ENCODE assay signal across 13 cellular contexts in the genomic region with DNA sequence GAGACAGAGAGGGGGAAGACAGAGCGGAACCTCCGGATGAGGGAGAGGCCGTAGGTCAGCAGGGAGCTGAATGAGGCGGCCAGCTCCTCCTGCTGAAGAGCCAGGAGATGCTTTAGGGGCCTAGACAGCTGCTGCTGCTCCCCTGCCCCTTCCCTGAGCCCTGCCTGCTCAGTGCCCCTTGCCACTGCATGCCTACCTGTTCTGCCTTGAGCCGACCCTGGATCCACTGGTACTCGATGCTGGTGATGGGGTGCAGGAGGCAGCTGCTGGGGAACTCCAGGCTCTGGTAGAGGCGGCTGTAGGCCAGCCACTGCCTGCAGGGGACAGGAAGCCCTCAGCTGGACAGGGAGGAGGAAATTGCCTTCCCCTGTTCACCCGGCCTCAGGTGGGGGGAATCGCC. TPM values are rescaled to one million over a fixed set of nuclear protein-coding genes. Genes with fewer than 3 reads are reported as not detected.
DNase-seq lines count a peak whose midpoint lies in the region; ATAC-seq and TF ChIP-seq lines count a peak whose summit lies in the region.
"Had no signal": no experiment of that assay in that cellular context is flagged by ENCODE, and none has a peak within 500 bp of the region (broad histone marks: within the 10 kb centered on the region; RNA-seq: fewer than 3 reads in every experiment).

No MANE protein-coding gene starts in this region.

- TF ChIP-seq CTCF in RWPE1 (conservative IDR thresholded peaks at IDR 0.05; ENCODE audit: low read depth) = no peak

- no peak for ATAC-seq in stimulated activated naive CD8-positive, alpha-beta T cell treated with anti-CD3 and anti-CD28 coated beads, Interleukin-15, amount 100 ng/mL, for 72 hours

- H3K9ac ChIP-seq in BLaER1 = peak overlapping the region; percentile 57; the same call in 1 of the 2 replicates
- H3K9ac ChIP-seq: GM23248 had no signal

- H3K4me3 ChIP-seq in BLaER1 = no peak overlapping the region
- H3K4me3 ChIP-seq in CD4-positive, alpha-beta memory T cell (ENCODE audit: low read length in 2 of 2) = no peak overlapping the region
- H3K4me3 ChIP-seq: GM23248, HAP-1 had no signal

- no peaks in the 10 kb centered on the region for H3K9me3 Mint-ChIP-seq in CD4-positive, alpha-beta memory T cell
- H3K9me3 Mint-ChIP-seq in immature natural killer cell = no peaks in the 10 kb centered on the region
- no peaks in the 10 kb centered on the region for H3K9me3 Mint-ChIP-seq in activated CD4-positive, alpha-beta T cell treated with anti-CD3 and anti-CD28 coated beads, Interleukin-2, amount 10 ng/mL, durations not matched to agents 24 days and 14 days
- no peaks in the 10 kb centered on the region for H3K9me3 Mint-ChIP-seq in stimulated activated naive CD8-positive, alpha-beta T cell treated with anti-CD3 and anti-CD28 coated beads, Interleukin-15, amount 100 ng/mL, for 72 hours

- H3K27me3 Mint-ChIP-seq in CD4-positive, alpha-beta memory T cell = no peaks in the 10 kb centered on the region
- peaks cover 3 to 12% (median 7%) of the 10 kb centered on the region in 3 donors for H3K27me3 Mint-ChIP-seq in immature natural killer cell (ENCODE audit: low read depth in 3 of 3)
- H3K27me3 Mint-ChIP-seq in activated CD4-positive, alpha-beta T cell treated with anti-CD3 and anti-CD28 coated beads, Interleukin-2, amount 10 ng/mL, durations not matched to agents 24 days and 14 days = no peaks in the 10 kb centered on the region
- no peaks in the 10 kb centered on the region for H3K27me3 Mint-ChIP-seq in stimulated activated naive CD8-positive, alpha-beta T cell treated with anti-CD3 and anti-CD28 coated beads, Interleukin-15, amount 100 ng/mL, for 72 hours

- DNase-seq in CD4-positive, alpha-beta memory T cell = no peak
- DNase-seq in RWPE1 (ENCODE audit: low spot score) (no peak), immature natural killer cell (no peak), NCI-H1092 treated with DMSO at 0.1 percent for 48 hours (lab: John Stamatoyannopoulos, UW) (no peak)
- DNase-seq in activated CD4-positive, alpha-beta T cell treated with anti-CD3 and anti-CD28 coated beads, Interleukin-2, amount 10 ng/mL, durations not matched to agents 24 days and 14 days = no peak
- DNase-seq in stimulated activated naive CD8-positive, alpha-beta T cell treated with anti-CD3 and anti-CD28 coated beads, Interleukin-15, amount 100 ng/mL, for 72 hours = no peak
- DNase-seq in activated CD8-positive, alpha-beta memory T cell treated with anti-CD3 and anti-CD28 coated beads for 24 hours = no peak
- DNase-seq: BE2C, DMS53, GF-D8, GM23248 had no signal

- H3K4me3 Mint-ChIP-seq in CD4-positive, alpha-beta memory T cell = no peak overlapping the region
- H3K4me3 Mint-ChIP-seq in immature natural killer cell = no peak overlapping the region
- no peak overlapping the region for H3K4me3 Mint-ChIP-seq in activated CD4-positive, alpha-beta T cell treated with anti-CD3 and anti-CD28 coated beads, Interleukin-2, amount 10 ng/mL, durations not matched to agents 24 days and 14 days
- H3K4me3 Mint-ChIP-seq in stimulated activated naive CD8-positive, alpha-beta T cell treated with anti-CD3 and anti-CD28 coated beads, Interleukin-15, amount 100 ng/mL, for 72 hours = no peak overlapping the region

- H3K36me3 ChIP-seq in BLaER1 = peaks cover 59% of the 10 kb centered on the region
- H3K36me3 ChIP-seq in CD4-positive, alpha-beta memory T cell (ENCODE audit: insufficient read depth, low read length) = peaks cover 54% of the 10 kb centered on the region
- H3K36me3 ChIP-seq: BE2C, HAP-1 had no signal

- CTCF ChIA-PET in CD4-positive, alpha-beta memory T cell (lab: Charles Lee; ENCODE audit: partially characterized antibody) = interaction anchor here (1.0 kb wide), 1 partner anchor 41 kb away, joined by 3 read pairs; no protein-coding TSS in a partner anchor
- CTCF ChIA-PET in RWPE1 (lab: Yijun Ruan, JAX) = interaction anchor here (0.6 to 1.0 kb wide), 4 partner anchors 87 to 203 kb away, joined by 3 to 5 read pairs (median 3); no protein-coding TSS in a partner anchor

- peak overlapping the region in 2 of 7 donors; percentile 42 to 77 for H3K27ac Mint-ChIP-seq in CD4-positive, alpha-beta memory T cell
- peak overlapping the region in 4 of 6 donors; percentile 17 to 45 (median 30) for H3K27ac Mint-ChIP-seq in immature natural killer cell
- H3K27ac Mint-ChIP-seq in activated CD4-positive, alpha-beta T cell treated with anti-CD3 and anti-CD28 coated beads, Interleukin-2, amount 10 ng/mL, durations not matched to agents 24 days and 14 days = no peak overlapping the region
- H3K27ac Mint-ChIP-seq in stimulated activated naive CD8-positive, alpha-beta T cell treated with anti-CD3 and anti-CD28 coated beads, Interleukin-15, amount 100 ng/mL, for 72 hours = no peak overlapping the region

- peak overlapping the region; percentile 82 for H3K27ac ChIP-seq in BLaER1
- peak overlapping the region; percentile 15 for H3K27ac ChIP-seq in CD4-positive, alpha-beta memory T cell (ENCODE audit: low read depth, low read length)
- H3K27ac ChIP-seq in RWPE1 = peak overlapping the region; percentile 26
- H3K27ac ChIP-seq: GM23248 had no signal

- H3K27me3 ChIP-seq in BLaER1 = no peaks in the 10 kb centered on the region
- H3K27me3 ChIP-seq in CD4-positive, alpha-beta memory T cell (ENCODE audit: insufficient read depth, low read length) = no peaks in the 10 kb centered on the region
- H3K27me3 ChIP-seq: BE2C had no signal

- peaks cover 19 to 38% (median 27%) of the 10 kb centered on the region in 4 donors for H3K4me1 Mint-ChIP-seq in CD4-positive, alpha-beta memory T cell
- peaks cover 32 to 34% of the 10 kb centered on the region in 2 donors for H3K4me1 Mint-ChIP-seq in immature natural killer cell
- H3K4me1 Mint-ChIP-seq in activated CD4-positive, alpha-beta T cell treated with anti-CD3 and anti-CD28 coated beads, Interleukin-2, amount 10 ng/mL, durations not matched to agents 24 days and 14 days = peaks cover 23% of the 10 kb centered on the region
- H3K4me1 Mint-ChIP-seq in stimulated activated naive CD8-positive, alpha-beta T cell treated with anti-CD3 and anti-CD28 coated beads, Interleukin-15, amount 100 ng/mL, for 72 hours = peaks cover 63% of the 10 kb centered on the region

- POLR2A ChIA-PET in CD4-positive, alpha-beta memory T cell (lab: Charles Lee; ENCODE audit: partially characterized antibody) = interaction anchor here (3.4 to 26.2 kb wide), 3 partner anchors 9 to 56 kb away, joined by 19 to 556 read pairs (median 80); a partner anchor contains a TSS
- POLR2A ChIA-PET in RWPE1 (lab: Yijun Ruan, JAX; ENCODE audit: low non-redundant PET) = interaction anchor here (1.3 kb wide), 1 partner anchor 57 kb away, joined by 3 read pairs; a partner anchor contains a TSS

- no peaks in the 10 kb centered on the region for H3K9me3 ChIP-seq in BLaER1
- H3K9me3 ChIP-seq in CD4-positive, alpha-beta memory T cell (ENCODE audit: control insufficient read depth in 1 of 2, low read length in 2 of 2) = no peaks in the 10 kb centered on the region
- H3K9me3 ChIP-seq: BE2C, HAP-1 had no signal

- intact Hi-C loops in CD4-positive, alpha-beta memory T cell (cut with micrococcal nuclease) = no loop called here
- intact Hi-C loops in activated CD4-positive, alpha-beta T cell treated with anti-CD3 and anti-CD28 coated beads, Interleukin-2, amount 10 ng/mL, durations not matched to agents 24 days and 14 days (cut with micrococcal nuclease) = no loop called here

- peaks cover 77% of the 10 kb centered on the region for H3K4me1 ChIP-seq in BLaER1
- H3K4me1 ChIP-seq in CD4-positive, alpha-beta memory T cell (ENCODE audit: insufficient read depth, low read length) = peaks cover 41% of the 10 kb centered on the region
- H3K4me1 ChIP-seq: HAP-1 had no signal

- peaks cover 20 to 50% of the 10 kb centered on the region in 2 donors for H3K36me3 Mint-ChIP-seq in CD4-positive, alpha-beta memory T cell
- peaks cover 0 to 11% (median 9%) of the 10 kb centered on the region in 3 donors for H3K36me3 Mint-ChIP-seq in immature natural killer cell
- peaks cover 46% of the 10 kb centered on the region for H3K36me3 Mint-ChIP-seq in activated CD4-positive, alpha-beta T cell treated with anti-CD3 and anti-CD28 coated beads, Interleukin-2, amount 10 ng/mL, durations not matched to agents 24 days and 14 days (ENCODE audit: low read depth)

- peaks cover 7% of the 10 kb centered on the region; the same call in 1 of the 2 replicates for H4K20me1 ChIP-seq in BLaER1

- peak overlapping the region; percentile 91 for H3K4me2 ChIP-seq in BLaER1

RNA-seq across cellular contexts. Expression of a gene that starts 7.6 kb away (rescaled TPM):
- 100 to 1,000 TPM; 161 to 171 TPM for total RNA-seq in CD4-positive, alpha-beta memory T cell
- polyA plus RNA-seq in CD4-positive, alpha-beta memory T cell = 10 to 100 TPM; 39.6 to 78.9 TPM
- 100 to 1,000 TPM in 1 of 3 donors, 10 to 100 TPM in 2; 53.1 to 124 (median 57.5) TPM for polyA plus RNA-seq in immature natural killer cell
- 158 and 161 TPM in 2 replicates for total RNA-seq in activated CD4-positive, alpha-beta T cell treated with anti-CD3 and anti-CD28 coated beads, Interleukin-2, amount 10 ng/mL, durations not matched to agents 24 days and 14 days

RNA-seq across cellular contexts. Expression of a gene that starts 18.5 kb away (rescaled TPM):
- 100 to 1,000 TPM; 159 to 160 TPM for total RNA-seq in CD4-positive, alpha-beta memory T cell
- polyA plus RNA-seq in CD4-positive, alpha-beta memory T cell = 100 to 1,000 TPM in 1 of 2 donors, 10 to 100 TPM in 1; 80.3 to 127 TPM
- polyA plus RNA-seq in immature natural killer cell = 10 to 100 TPM; 51.2 to 85.8 (median 69.1) TPM
- 68.9 and 70.0 TPM in 2 replicates for total RNA-seq in activated CD4-positive, alpha-beta T cell treated with anti-CD3 and anti-CD28 coated beads, Interleukin-2, amount 10 ng/mL, durations not matched to agents 24 days and 14 days

RNA-seq across cellular contexts. Expression of a gene that starts 41.8 kb away (rescaled TPM):
- total RNA-seq in CD4-positive, alpha-beta memory T cell = 10 to 100 TPM; 17.5 to 22.6 TPM
- polyA plus RNA-seq in CD4-positive, alpha-beta memory T cell = 10 to 100 TPM; 11.2 to 26.8 TPM
- polyA plus RNA-seq in immature natural killer cell = 1 to 10 TPM; 3.2 to 4.0 (median 3.9) TPM
- 25.2 and 33.2 TPM in 2 replicates for total RNA-seq in activated CD4-positive, alpha-beta T cell treated with anti-CD3 and anti-CD28 coated beads, Interleukin-2, amount 10 ng/mL, durations not matched to agents 24 days and 14 days

RNA-seq across cellular contexts. Expression of a gene that starts 52.0 kb away (rescaled TPM):
- 10 to 100 TPM; 45.8 to 48.1 TPM for total RNA-seq in CD4-positive, alpha-beta memory T cell
- polyA plus RNA-seq in CD4-positive, alpha-beta memory T cell = 10 to 100 TPM; 22.2 to 22.9 TPM
- 10 to 100 TPM; 26.0 to 48.4 (median 34.4) TPM for polyA plus RNA-seq in immature natural killer cell
- 28.9 and 30.0 TPM in 2 replicates for total RNA-seq in activated CD4-positive, alpha-beta T cell treated with anti-CD3 and anti-CD28 coated beads, Interleukin-2, amount 10 ng/mL, durations not matched to agents 24 days and 14 days

Comparison
In these comparisons a context has a peak if more than half of its experiments do, and no peak if none do; other contexts are left out.
1. H3K27ac ChIP-seq: peak in every context shown above with its lines; median percentile 82 in BLaER1; 26 in RWPE1; 15 in CD4-positive, alpha-beta memory T cell.
2. H3K27ac Mint-ChIP-seq: peak in immature natural killer cell (4 of 6); none in activated CD4-positive, alpha-beta T cell treated with anti-CD3 and anti-CD28 coated beads, Interleukin-2, amount 10 ng/mL, durations not matched to agents 24 days and 14 days (single experiment) and stimulated activated naive CD8-positive, alpha-beta T cell treated with anti-CD3 and anti-CD28 coated beads, Interleukin-15, amount 100 ng/mL, for 72 hours (0 of 2).